In the genomic region with DNA sequence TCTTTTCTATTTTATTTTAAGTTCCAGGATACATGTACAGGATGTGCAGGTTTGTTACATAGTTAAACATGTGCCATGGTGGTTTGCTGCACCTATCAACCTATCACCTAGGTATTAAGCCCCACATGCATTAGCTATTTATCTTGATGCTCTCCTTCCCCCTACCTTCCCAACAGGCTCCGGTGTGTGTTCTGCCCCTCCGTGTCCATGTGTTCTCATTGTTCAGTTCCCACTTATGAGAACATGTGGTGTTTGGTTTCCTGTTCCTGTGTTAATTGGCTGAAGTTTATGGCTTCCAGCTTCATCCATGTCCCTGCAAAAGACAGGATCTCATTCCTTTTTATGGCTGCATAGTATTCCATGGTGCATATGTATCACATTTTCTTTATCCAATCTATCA, we compare ENCODE assay signal across 1 cellular context.
TF ChIP-seq lines count a peak whose summit lies in the region.

No MANE protein-coding gene starts in this region.

TF ChIP-seq in K562, 482 proteins besides CTCF, POLR2A, EP300 and RAD21:
- TF ChIP-seq, protein P1, sequence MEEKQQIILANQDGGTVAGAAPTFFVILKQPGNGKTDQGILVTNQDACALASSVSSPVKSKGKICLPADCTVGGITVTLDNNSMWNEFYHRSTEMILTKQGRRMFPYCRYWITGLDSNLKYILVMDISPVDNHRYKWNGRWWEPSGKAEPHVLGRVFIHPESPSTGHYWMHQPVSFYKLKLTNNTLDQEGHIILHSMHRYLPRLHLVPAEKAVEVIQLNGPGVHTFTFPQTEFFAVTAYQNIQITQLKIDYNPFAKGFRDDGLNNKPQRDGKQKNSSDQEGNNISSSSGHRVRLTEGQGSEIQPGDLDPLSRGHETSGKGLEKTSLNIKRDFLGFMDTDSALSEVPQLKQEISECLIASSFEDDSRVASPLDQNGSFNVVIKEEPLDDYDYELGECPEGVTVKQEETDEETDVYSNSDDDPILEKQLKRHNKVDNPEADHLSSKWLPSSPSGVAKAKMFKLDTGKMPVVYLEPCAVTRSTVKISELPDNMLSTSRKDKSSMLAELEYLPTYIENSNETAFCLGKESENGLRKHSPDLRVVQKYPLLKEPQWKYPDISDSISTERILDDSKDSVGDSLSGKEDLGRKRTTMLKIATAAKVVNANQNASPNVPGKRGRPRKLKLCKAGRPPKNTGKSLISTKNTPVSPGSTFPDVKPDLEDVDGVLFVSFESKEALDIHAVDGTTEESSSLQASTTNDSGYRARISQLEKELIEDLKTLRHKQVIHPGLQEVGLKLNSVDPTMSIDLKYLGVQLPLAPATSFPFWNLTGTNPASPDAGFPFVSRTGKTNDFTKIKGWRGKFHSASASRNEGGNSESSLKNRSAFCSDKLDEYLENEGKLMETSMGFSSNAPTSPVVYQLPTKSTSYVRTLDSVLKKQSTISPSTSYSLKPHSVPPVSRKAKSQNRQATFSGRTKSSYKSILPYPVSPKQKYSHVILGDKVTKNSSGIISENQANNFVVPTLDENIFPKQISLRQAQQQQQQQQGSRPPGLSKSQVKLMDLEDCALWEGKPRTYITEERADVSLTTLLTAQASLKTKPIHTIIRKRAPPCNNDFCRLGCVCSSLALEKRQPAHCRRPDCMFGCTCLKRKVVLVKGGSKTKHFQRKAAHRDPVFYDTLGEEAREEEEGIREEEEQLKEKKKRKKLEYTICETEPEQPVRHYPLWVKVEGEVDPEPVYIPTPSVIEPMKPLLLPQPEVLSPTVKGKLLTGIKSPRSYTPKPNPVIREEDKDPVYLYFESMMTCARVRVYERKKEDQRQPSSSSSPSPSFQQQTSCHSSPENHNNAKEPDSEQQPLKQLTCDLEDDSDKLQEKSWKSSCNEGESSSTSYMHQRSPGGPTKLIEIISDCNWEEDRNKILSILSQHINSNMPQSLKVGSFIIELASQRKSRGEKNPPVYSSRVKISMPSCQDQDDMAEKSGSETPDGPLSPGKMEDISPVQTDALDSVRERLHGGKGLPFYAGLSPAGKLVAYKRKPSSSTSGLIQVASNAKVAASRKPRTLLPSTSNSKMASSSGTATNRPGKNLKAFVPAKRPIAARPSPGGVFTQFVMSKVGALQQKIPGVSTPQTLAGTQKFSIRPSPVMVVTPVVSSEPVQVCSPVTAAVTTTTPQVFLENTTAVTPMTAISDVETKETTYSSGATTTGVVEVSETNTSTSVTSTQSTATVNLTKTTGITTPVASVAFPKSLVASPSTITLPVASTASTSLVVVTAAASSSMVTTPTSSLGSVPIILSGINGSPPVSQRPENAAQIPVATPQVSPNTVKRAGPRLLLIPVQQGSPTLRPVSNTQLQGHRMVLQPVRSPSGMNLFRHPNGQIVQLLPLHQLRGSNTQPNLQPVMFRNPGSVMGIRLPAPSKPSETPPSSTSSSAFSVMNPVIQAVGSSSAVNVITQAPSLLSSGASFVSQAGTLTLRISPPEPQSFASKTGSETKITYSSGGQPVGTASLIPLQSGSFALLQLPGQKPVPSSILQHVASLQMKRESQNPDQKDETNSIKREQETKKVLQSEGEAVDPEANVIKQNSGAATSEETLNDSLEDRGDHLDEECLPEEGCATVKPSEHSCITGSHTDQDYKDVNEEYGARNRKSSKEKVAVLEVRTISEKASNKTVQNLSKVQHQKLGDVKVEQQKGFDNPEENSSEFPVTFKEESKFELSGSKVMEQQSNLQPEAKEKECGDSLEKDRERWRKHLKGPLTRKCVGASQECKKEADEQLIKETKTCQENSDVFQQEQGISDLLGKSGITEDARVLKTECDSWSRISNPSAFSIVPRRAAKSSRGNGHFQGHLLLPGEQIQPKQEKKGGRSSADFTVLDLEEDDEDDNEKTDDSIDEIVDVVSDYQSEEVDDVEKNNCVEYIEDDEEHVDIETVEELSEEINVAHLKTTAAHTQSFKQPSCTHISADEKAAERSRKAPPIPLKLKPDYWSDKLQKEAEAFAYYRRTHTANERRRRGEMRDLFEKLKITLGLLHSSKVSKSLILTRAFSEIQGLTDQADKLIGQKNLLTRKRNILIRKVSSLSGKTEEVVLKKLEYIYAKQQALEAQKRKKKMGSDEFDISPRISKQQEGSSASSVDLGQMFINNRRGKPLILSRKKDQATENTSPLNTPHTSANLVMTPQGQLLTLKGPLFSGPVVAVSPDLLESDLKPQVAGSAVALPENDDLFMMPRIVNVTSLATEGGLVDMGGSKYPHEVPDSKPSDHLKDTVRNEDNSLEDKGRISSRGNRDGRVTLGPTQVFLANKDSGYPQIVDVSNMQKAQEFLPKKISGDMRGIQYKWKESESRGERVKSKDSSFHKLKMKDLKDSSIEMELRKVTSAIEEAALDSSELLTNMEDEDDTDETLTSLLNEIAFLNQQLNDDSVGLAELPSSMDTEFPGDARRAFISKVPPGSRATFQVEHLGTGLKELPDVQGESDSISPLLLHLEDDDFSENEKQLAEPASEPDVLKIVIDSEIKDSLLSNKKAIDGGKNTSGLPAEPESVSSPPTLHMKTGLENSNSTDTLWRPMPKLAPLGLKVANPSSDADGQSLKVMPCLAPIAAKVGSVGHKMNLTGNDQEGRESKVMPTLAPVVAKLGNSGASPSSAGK (IDR thresholded peaks at IDR 0.05) = peak; percentile 51; the same call in 1 of the 2 replicates
- TF ChIP-seq ZNF146 (CRISPR knock-in tag; IDR thresholded peaks at IDR 0.05; ENCODE audit: unreplicated experiment) (peak; percentile 53), KLF16 (IDR thresholded peaks at IDR 0.05) (peak; percentile 22; the same call in 1 of the 2 replicates)
